ENCODE assay signal across 1 cellular context in genomic region chr11:68327586-68328370, GRCh38.
TF ChIP-seq lines count a peak whose summit lies in the region.

No MANE protein-coding gene starts in this region.

TF ChIP-seq in HepG2, 621 proteins besides CTCF, POLR2A, EP300 and RAD21 (continued from another document):
- no peak for TF ChIP-seq PITX1 (CRISPR knock-in tag; IDR thresholded peaks at IDR 0.05)
- no peak for TF ChIP-seq ZNF24 (IDR thresholded peaks at IDR 0.05)
- no peak for TF ChIP-seq HNF1A (IDR thresholded peaks at IDR 0.05; ENCODE audit: low read depth)
- TF ChIP-seq HNF1A (CRISPR knock-in tag; IDR thresholded peaks at IDR 0.05; ENCODE audit: borderline replicate concordance) = 0 out of 2 replicates have a peak, but pooled peaks have one; percentile 25
- TF ChIP-seq ZNF629 (CRISPR knock-in tag; conservative IDR thresholded peaks at IDR 0.05) = peak; percentile 84
- TF ChIP-seq ZNF496 (CRISPR knock-in tag; IDR thresholded peaks at IDR 0.05; ENCODE audit: insufficient replicate concordance) = no peak
- no peak for TF ChIP-seq AKNA (CRISPR knock-in tag; IDR thresholded peaks at IDR 0.05; ENCODE audit: borderline replicate concordance)
- peak; percentile 62; the same call in 1 of the 2 replicates for TF ChIP-seq ZNF652 (CRISPR knock-in tag; IDR thresholded peaks at IDR 0.05; ENCODE audit: borderline replicate concordance, low read depth)
- 0 out of 2 replicates have a peak, but pooled peaks have one; percentile 16 for TF ChIP-seq NFAT5 (CRISPR knock-in tag; IDR thresholded peaks at IDR 0.05)
- TF ChIP-seq RFX5 (IDR thresholded peaks at IDR 0.05; ENCODE audit: low read depth, low read length) = no peak
- no peak for TF ChIP-seq ZNF280B (CRISPR knock-in tag; IDR thresholded peaks at IDR 0.05; ENCODE audit: borderline replicate concordance)
- no peak for TF ChIP-seq SKI (IDR thresholded peaks at IDR 0.05; ENCODE audit: partially characterized antibody)
- TF ChIP-seq ATF7-NPFF (CRISPR knock-in tag; IDR thresholded peaks at IDR 0.05; ENCODE audit: low read depth) = no peak
- no peak for TF ChIP-seq HDAC1 (CRISPR knock-in tag; IDR thresholded peaks at IDR 0.05)
- 0 out of 2 replicates have a peak, but pooled peaks have one; percentile 6 for TF ChIP-seq EED (CRISPR knock-in tag; IDR thresholded peaks at IDR 0.05)
- TF ChIP-seq ZBTB38 (CRISPR knock-in tag; IDR thresholded peaks at IDR 0.05) = peak; percentile 52; the same call in 1 of the 2 replicates
- no peak for TF ChIP-seq TSC22D2 (CRISPR knock-in tag; IDR thresholded peaks at IDR 0.05; ENCODE audit: borderline replicate concordance)
